10 cellular contexts compared by ENCODE assay signal in the genomic region with DNA sequence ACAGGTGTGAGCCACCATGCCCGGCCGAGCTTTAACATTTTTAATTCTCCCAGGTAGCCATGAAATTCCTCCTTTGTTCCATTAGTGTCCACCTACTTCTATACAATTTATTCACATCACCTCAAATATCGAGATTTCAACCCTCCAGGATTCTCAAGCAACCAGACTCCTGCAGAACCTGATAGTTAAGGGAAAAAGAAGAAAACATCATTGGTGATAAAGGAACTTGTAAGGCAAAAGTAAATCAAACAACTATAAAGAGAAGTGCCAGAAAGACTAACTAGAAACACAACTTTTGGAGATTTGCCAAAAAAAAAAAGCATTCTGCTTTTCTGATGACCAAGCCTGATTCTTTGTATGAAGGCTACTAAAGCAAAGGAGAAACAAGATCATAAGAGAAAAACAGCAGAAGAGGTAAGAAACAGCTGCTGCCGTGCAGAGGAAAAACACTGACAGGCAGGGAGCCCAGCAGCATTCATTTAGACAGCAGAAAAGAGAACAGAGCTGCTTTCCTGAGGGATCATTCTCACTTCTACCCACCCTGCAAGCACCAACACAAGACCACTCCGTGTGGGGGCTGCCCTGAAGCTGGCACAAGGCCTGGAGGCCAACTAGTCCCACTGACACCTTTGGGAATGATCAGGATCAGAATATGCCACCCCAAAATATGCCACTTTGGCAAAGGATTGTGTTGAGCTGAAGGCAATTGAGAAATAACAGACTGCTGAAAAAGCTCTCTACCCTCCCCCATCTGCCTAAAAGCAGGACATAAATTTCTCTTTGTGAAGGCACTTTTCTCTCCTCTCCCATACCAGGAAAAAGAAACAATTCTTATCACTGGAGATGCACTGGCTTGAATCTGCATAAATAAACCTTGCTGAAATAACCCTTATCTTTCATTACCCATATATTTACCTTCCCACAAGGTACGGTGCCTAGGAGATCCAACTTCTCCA.
DNase-seq lines count a peak whose midpoint lies in the region; ATAC-seq and TF ChIP-seq lines count a peak whose summit lies in the region.
"Had no signal": no experiment of that assay in that cellular context is flagged by ENCODE, and none has a peak within 500 bp of the region (broad histone marks: within the 10 kb centered on the region; RNA-seq: fewer than 3 reads in every experiment).

No MANE protein-coding gene starts in this region.

- ATAC-seq in aorta (ENCODE audit: low FRiP score) = peak; percentile 69
- ATAC-seq: activated T-cell treated with anti-CD3 and anti-CD28 coated beads, Interleukin-2, amount 50 U/mL, for 4 hours had no signal

- peaks cover 3% of the 10 kb centered on the region for H3K9me3 Mint-ChIP-seq in nephron progenitor cell
- H3K9me3 Mint-ChIP-seq: activated T-cell treated with anti-CD3 and anti-CD28 coated beads, Interleukin-2, amount 50 U/mL, for 4 hours had no signal

- H3K4me3 ChIP-seq in esophagus squamous epithelium (no peak overlapping the region), aorta (ENCODE audit: low read length in 2 of 2) (no peak overlapping the region), MG63 (no peak overlapping the region)

- H3K36me3 ChIP-seq in esophagus squamous epithelium = no peaks in the 10 kb centered on the region
- no peaks in the 10 kb centered on the region for H3K36me3 ChIP-seq in aorta (ENCODE audit: control insufficient read depth in 1 of 2, insufficient read depth in 2 of 2, low read length in 1 of 2)
- H3K36me3 ChIP-seq in MG63 = no peaks in the 10 kb centered on the region

- H3K4me1 ChIP-seq in esophagus squamous epithelium (peaks cover 0 to 70% (median 31%) of the 10 kb centered on the region in 3 donors), aorta (ENCODE audit: control insufficient read depth in 1 of 2, insufficient read depth in 2 of 2, low read length in 2 of 2) (peaks cover 5 to 6% of the 10 kb centered on the region in 2 donors)

- H3K9me3 ChIP-seq in esophagus squamous epithelium = no peaks in the 10 kb centered on the region
- H3K9me3 ChIP-seq in aorta (ENCODE audit: control insufficient read depth, low read length) = no peaks in the 10 kb centered on the region
- H3K9me3 ChIP-seq in MG63 = no peaks in the 10 kb centered on the region

- TF ChIP-seq CTCF in esophagus squamous epithelium (IDR thresholded peaks at IDR 0.05) = no peak
- TF ChIP-seq CTCF in nephron progenitor cell (IDR thresholded peaks at IDR 0.05) = no peak

- peaks cover 55% of the 10 kb centered on the region for H3K4me1 Mint-ChIP-seq in nephron progenitor cell

- H3K27me3 Mint-ChIP-seq in nephron progenitor cell (ENCODE audit: low read depth, poor library complexity) = peaks cover 8% of the 10 kb centered on the region

- peak overlapping the region; percentile 64 for H3K4me3 Mint-ChIP-seq in nephron progenitor cell
- H3K4me3 Mint-ChIP-seq: activated T-cell treated with anti-CD3 and anti-CD28 coated beads, Interleukin-2, amount 50 U/mL, for 4 hours had no signal

- TF ChIP-seq POLR2A in esophagus squamous epithelium (IDR thresholded peaks at IDR 0.05) = no peak

- H3K27ac ChIP-seq in esophagus squamous epithelium (peak overlapping the region; percentile 62 to 86 (median 84)), aorta (ENCODE audit: low read depth in 1 of 2, low read length in 2 of 2) (peak overlapping the region in 1 of 2 donors; percentile 77)

- no peaks in the 10 kb centered on the region for H3K36me3 Mint-ChIP-seq in nephron progenitor cell (ENCODE audit: low read depth)

- WGBS in esophagus squamous epithelium, 2 donors = 26 to 40% methylated on average over 6 of the region's 6 CpGs
- 40 to 48% methylated on average over 6 of the region's 6 CpGs for WGBS in aorta, 2 donors

- peak overlapping the region; percentile 97 for H3K27ac Mint-ChIP-seq in nephron progenitor cell

- peak; percentile 8 for DNase-seq in NOMO-1 (lab: John Stamatoyannopoulos, UW; ENCODE audit: unreplicated experiment in 2 of 2)
- DNase-seq in NOMO-1 treated with DMSO at 0.1 percent for 48 hours (lab: John Stamatoyannopoulos, UW; ENCODE audit: unreplicated experiment) = no peak
- DNase-seq in esophagus squamous epithelium (lab: John Stamatoyannopoulos, UW) = no peak
- DNase-seq in nephron progenitor cell = no peak
- peak in 1 of 2 donors; percentile 46 for DNase-seq in aorta
- DNase-seq in MG63 = no peak
- DNase-seq in germinal center (ENCODE audit: low spot score) = no peak
- DNase-seq in DMS153 (lab: John Stamatoyannopoulos, UW) = no peak
- DNase-seq: activated T-cell treated with anti-CD3 and anti-CD28 coated beads, Interleukin-2, amount 50 U/mL, for 4 hours; stimulated activated CD4-positive, alpha-beta T cell treated with anti-CD3 and anti-CD28 coated beads, Interleukin-2, amount 100 ng/mL, for 48 hours had no signal

- no peaks in the 10 kb centered on the region for H3K27me3 ChIP-seq in esophagus squamous epithelium
- H3K27me3 ChIP-seq in aorta (ENCODE audit: control insufficient read depth in 1 of 2, insufficient read depth in 2 of 2, low read length in 1 of 2) = no peaks in the 10 kb centered on the region
- H3K27me3 ChIP-seq in MG63 = no peaks in the 10 kb centered on the region

- intact Hi-C loops in esophagus squamous epithelium (cut with DNase I) (no loop called here), aorta (cut with DNase I) (no loop called here)

Comparison
In these comparisons a context has a peak if more than half of its experiments do, and no peak if none do; other contexts are left out.
1. DNase-seq: peak in NOMO-1 (2 of 2); none in NOMO-1 treated with DMSO at 0.1 percent for 48 hours (single experiment), esophagus squamous epithelium (single experiment), nephron progenitor cell (single experiment), MG63 (single experiment), germinal center (single experiment) and DMS153 (single experiment).